In the genomic region with DNA sequence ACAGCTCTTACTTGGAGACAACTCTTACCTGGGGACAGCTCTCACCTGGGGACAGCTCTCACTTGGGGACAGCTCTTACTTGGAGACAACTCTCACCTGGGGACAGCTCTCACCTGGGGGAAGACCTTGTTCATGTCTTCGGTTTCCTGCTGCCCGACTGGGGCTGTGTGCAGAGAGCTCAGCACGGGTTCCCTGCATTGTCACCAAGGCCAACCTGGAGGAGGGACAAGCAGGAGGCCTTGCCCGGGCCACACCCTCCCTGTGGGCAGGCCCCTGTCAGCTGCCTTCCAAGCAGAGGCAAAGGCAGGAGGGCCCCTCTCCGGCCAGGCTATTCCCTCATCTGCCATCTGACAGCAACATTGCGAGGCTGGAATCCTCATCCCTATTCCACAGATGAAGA, we compare ENCODE assay signal across 17 cellular contexts. TPM values are rescaled to one million over a fixed set of nuclear protein-coding genes. Genes with fewer than 3 reads are reported as not detected.
DNase-seq lines count a peak whose midpoint lies in the region; ATAC-seq and TF ChIP-seq lines count a peak whose summit lies in the region.
"Had no signal": no experiment of that assay in that cellular context is flagged by ENCODE, and none has a peak within 500 bp of the region (broad histone marks: within the 10 kb centered on the region; RNA-seq: fewer than 3 reads in every experiment).

A gene with protein sequence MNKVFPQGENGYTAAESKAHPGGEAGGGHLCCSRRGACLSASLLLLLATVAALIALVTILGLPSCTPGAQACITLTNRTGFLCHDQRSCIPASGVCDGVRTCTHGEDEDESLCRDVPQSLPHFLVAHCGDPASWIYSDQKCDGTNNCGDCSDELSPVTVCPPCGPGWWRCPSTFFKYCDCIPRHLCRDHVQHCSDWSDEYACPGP (minus strand): TSS at position 208 of the 400 bp plus-strand sequence. CDS start 74 bp downstream, at position 134.

- H3K27ac ChIP-seq in 22Rv1 (peak within 1 kb of the TSS; percentile 35), HEK293 (ENCODE audit: extremely low read depth, low read depth, low read length) (no peak within 1 kb of the TSS), colonic mucosa (no peak within 1 kb of the TSS)
- no peak within 1 kb of the TSS for H3K27ac ChIP-seq in naive thymus-derived CD4-positive, alpha-beta T cell (ENCODE audit: low read depth, low read length)

- DNase-seq in colonic mucosa = peak; percentile 38
- DNase-seq in mucosa of gallbladder (ENCODE audit: low spot score) = peak; percentile 45
- no peak for DNase-seq in naive thymus-derived CD4-positive, alpha-beta T cell
- DNase-seq in kidney glomerular epithelial cell (lab: John Stamatoyannopoulos, UW) = no peak
- no peak for DNase-seq in 8988T
- DNase-seq in NCI-H2107 treated with DMSO at 0.1 percent for 48 hours (lab: John Stamatoyannopoulos, UW; ENCODE audit: unreplicated experiment) = no peak
- DNase-seq: caudate nucleus; left cardiac atrium; NCI-H1417; stimulated activated naive CD4-positive, alpha-beta T cell had no signal

- no peaks in the 10 kb centered on the region for H3K4me1 Mint-ChIP-seq in naive thymus-derived CD4-positive, alpha-beta T cell

- H3K9me3 ChIP-seq in HEK293 (ENCODE audit: control insufficient read depth, insufficient read depth, low read depth, low read length) (no peaks in the 10 kb centered on the region), colonic mucosa (no peaks in the 10 kb centered on the region)
- no peaks in the 10 kb centered on the region for H3K9me3 ChIP-seq in naive thymus-derived CD4-positive, alpha-beta T cell (ENCODE audit: control insufficient read depth in 2 of 3, low read length in 3 of 3)

- no peak within 1 kb of the TSS for H3K4me3 ChIP-seq in HEK293 (ENCODE audit: low read depth, low read length)
- H3K4me3 ChIP-seq in colonic mucosa = no peak within 1 kb of the TSS
- H3K4me3 ChIP-seq in naive thymus-derived CD4-positive, alpha-beta T cell (ENCODE audit: low read length) = no peak within 1 kb of the TSS

- intact Hi-C loops in colonic mucosa (cut with DNase I) = no loop called here
- intact Hi-C loops in naive thymus-derived CD4-positive, alpha-beta T cell (cut with micrococcal nuclease) = no loop called here

- no peaks in the 10 kb centered on the region for H3K9me3 Mint-ChIP-seq in naive thymus-derived CD4-positive, alpha-beta T cell
- H3K9me3 Mint-ChIP-seq: natural killer cell treated with Interleukin-12 subunit alpha and Interleukin-12 subunit beta and Interleukin-15 and Interleukin-18, amount 100 ng/mL, for 72 hours had no signal

- CTCF ChIA-PET in HEK293 (lab: Yijun Ruan, JAX) = interaction anchor here (0.6 kb wide), 1 partner anchor 145 kb away, joined by 3 read pairs; no protein-coding TSS in a partner anchor
- CTCF ChIA-PET in naive thymus-derived CD4-positive, alpha-beta T cell (lab: Charles Lee) = no interaction called here

- no peaks in the 10 kb centered on the region for H3K36me3 Mint-ChIP-seq in naive thymus-derived CD4-positive, alpha-beta T cell
- H3K36me3 Mint-ChIP-seq: natural killer cell treated with Interleukin-12 subunit alpha and Interleukin-12 subunit beta and Interleukin-15 and Interleukin-18, amount 100 ng/mL, for 72 hours had no signal

- POLR2A ChIA-PET in HEK293 (lab: Yijun Ruan, JAX) = interaction anchor here (1.0 kb wide), 1 partner anchor 9 kb away, joined by 3 read pairs; no protein-coding TSS in a partner anchor
- POLR2A ChIA-PET in naive thymus-derived CD4-positive, alpha-beta T cell (lab: Charles Lee) = no interaction called here

- no peak within 1 kb of the TSS for H3K4me3 Mint-ChIP-seq in naive thymus-derived CD4-positive, alpha-beta T cell
- H3K4me3 Mint-ChIP-seq: natural killer cell treated with Interleukin-12 subunit alpha and Interleukin-12 subunit beta and Interleukin-15 and Interleukin-18, amount 100 ng/mL, for 72 hours had no signal

- H3K4me1 ChIP-seq in HEK293 (ENCODE audit: control insufficient read depth, insufficient read depth, low read length) = peaks cover 5% of the 10 kb centered on the region
- no peaks in the 10 kb centered on the region for H3K4me1 ChIP-seq in colonic mucosa
- H3K4me1 ChIP-seq in naive thymus-derived CD4-positive, alpha-beta T cell (ENCODE audit: control insufficient read depth in 2 of 2, insufficient read depth in 2 of 2, low read length in 2 of 2) = no peaks in the 10 kb centered on the region

- no peaks in the 10 kb centered on the region for H3K27me3 ChIP-seq in colonic mucosa
- no peaks in the 10 kb centered on the region for H3K27me3 ChIP-seq in naive thymus-derived CD4-positive, alpha-beta T cell (ENCODE audit: control insufficient read depth in 2 of 2, insufficient read depth in 2 of 2, low read length in 2 of 2)

- no peak within 1 kb of the TSS for H3K9ac ChIP-seq in colonic mucosa (ENCODE audit: low read depth in 2 of 2, low read length in 2 of 2)

- no peak for ATAC-seq in naive thymus-derived CD4-positive, alpha-beta T cell
- ATAC-seq: activated CD4-positive, CD25-positive, alpha-beta regulatory T cell treated with anti-CD3 and anti-CD28 coated beads, Interleukin-2, amount 50 U/mL, for 24 hours; left cardiac atrium had no signal

- H3K36me3 ChIP-seq in HEK293 (ENCODE audit: control insufficient read depth in 2 of 2, insufficient read depth in 1 of 2, low read length in 2 of 2) (no peaks in the 10 kb centered on the region), colonic mucosa (no peaks in the 10 kb centered on the region)
- no peaks in the 10 kb centered on the region for H3K36me3 ChIP-seq in naive thymus-derived CD4-positive, alpha-beta T cell (ENCODE audit: control insufficient read depth in 2 of 3, insufficient read depth in 3 of 3, low read length in 3 of 3)

- H3K27me3 Mint-ChIP-seq in naive thymus-derived CD4-positive, alpha-beta T cell = peaks cover 0 to 4% (median 0%) of the 10 kb centered on the region in 5 donors

- TF ChIP-seq CTCF in 22Rv1 (IDR thresholded peaks at IDR 0.05) (no peak), HEK293 (tag by site-specific recombination; IDR thresholded peaks at IDR 0.05) (no peak), colonic mucosa (IDR thresholded peaks at IDR 0.05) (no peak)

- H3K27ac Mint-ChIP-seq in naive thymus-derived CD4-positive, alpha-beta T cell = no peak within 1 kb of the TSS
- H3K27ac Mint-ChIP-seq: natural killer cell treated with Interleukin-12 subunit alpha and Interleukin-12 subunit beta and Interleukin-15 and Interleukin-18, amount 100 ng/mL, for 72 hours had no signal

TF ChIP-seq in HEK293, 187 proteins besides CTCF, POLR2A, EP300 and RAD21:
- TF ChIP-seq, protein P1, sequence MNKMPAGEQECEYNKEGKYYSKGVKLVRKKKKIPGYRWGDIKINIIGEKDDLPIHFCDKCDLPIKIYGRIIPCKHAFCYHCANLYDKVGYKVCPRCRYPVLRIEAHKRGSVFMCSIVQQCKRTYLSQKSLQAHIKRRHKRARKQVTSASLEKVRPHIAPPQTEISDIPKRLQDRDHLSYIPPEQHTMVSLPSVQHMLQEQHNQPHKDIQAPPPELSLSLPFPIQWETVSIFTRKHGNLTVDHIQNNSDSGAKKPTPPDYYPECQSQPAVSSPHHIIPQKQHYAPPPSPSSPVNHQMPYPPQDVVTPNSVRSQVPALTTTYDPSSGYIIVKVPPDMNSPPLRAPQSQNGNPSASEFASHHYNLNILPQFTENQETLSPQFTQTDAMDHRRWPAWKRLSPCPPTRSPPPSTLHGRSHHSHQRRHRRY (tag by site-specific recombination; IDR thresholded peaks at IDR 0.05) = no peak
- TF ChIP-seq ZNF624 (tag by site-specific recombination; IDR thresholded peaks at IDR 0.05) = no peak
- TF ChIP-seq SCRT1 (tag by site-specific recombination; IDR thresholded peaks at IDR 0.05; ENCODE audit: borderline replicate concordance) = no peak
- peak; percentile 83 for TF ChIP-seq PRDM1 (tag by site-specific recombination; IDR thresholded peaks at IDR 0.05)
- TF ChIP-seq ZNF830 (tag by site-specific recombination; IDR thresholded peaks at IDR 0.05; ENCODE audit: low read depth) = no peak
- peak; percentile 28; the same call in 1 of the 2 replicates for TF ChIP-seq SP2 (tag by site-specific recombination; IDR thresholded peaks at IDR 0.05)
- TF ChIP-seq KLF1 (tag by site-specific recombination; IDR thresholded peaks at IDR 0.05) = peak; percentile 41; the same call in 1 of the 2 replicates
- TF ChIP-seq ZNF610 (tag by site-specific recombination; IDR thresholded peaks at IDR 0.05; ENCODE audit: borderline replicate concordance) = no peak
- no peak for TF ChIP-seq ZNF391 (tag by site-specific recombination; IDR thresholded peaks at IDR 0.05; ENCODE audit: borderline replicate concordance, low read depth)
- TF ChIP-seq SP3 (tag by site-specific recombination; IDR thresholded peaks at IDR 0.05) = peak; percentile 40

RNA-seq across cellular contexts. Expression of the gene that starts here (rescaled TPM):
- total RNA-seq in colonic mucosa = under 1 TPM in 1 of 2 donors, not detected in 1; 0.24 TPM
- total RNA-seq in mucosa of gallbladder = 1.3 TPM
- total RNA-seq in naive thymus-derived CD4-positive, alpha-beta T cell = not detected
- not detected for polyA plus RNA-seq in naive thymus-derived CD4-positive, alpha-beta T cell
- total RNA-seq: H1; left cardiac atrium; natural killer cell treated with Interleukin-12 subunit alpha and Interleukin-12 subunit beta and Interleukin-15 and Interleukin-18, amount 100 ng/mL, for 72 hours; RPMI7951; sciatic nerve had no signal
- polyA plus RNA-seq: H1 had no signal

Comparison
In these comparisons a context has a peak if more than half of its experiments do, and no peak if none do; other contexts are left out.
1. Peak in DNase-seq in colonic mucosa; RNA of the gene not detected or under 1 TPM.